22 cellular contexts compared by ENCODE assay signal in the genomic region with DNA sequence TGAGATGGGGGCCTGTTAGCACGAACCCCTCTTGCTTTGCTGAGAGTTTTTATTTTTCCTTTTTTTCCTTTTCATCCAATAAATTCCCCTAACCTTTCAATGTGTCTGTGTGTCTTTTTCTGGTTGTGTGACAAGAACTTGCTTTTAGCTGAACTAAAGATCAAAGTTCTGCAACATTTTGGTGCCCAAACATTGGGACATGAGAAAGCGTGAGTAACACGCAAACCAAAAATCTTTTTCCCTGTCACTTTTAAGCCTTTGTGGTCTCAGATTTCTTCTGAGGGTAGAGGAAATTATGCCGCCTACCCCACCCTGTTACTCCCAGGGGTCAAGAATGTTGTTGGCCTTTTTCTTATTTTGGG.
"Had no signal": no experiment of that assay in that cellular context is flagged by ENCODE, and none has a peak within 500 bp of the region (broad histone marks: within the 10 kb centered on the region; RNA-seq: fewer than 3 reads in every experiment).

No MANE protein-coding gene starts in this region.

- H3K4me3 Mint-ChIP-seq: endodermal cell; naive thymus-derived CD8-positive, alpha-beta T cell; neural progenitor cell; stimulated activated memory B cell treated with anti-CD40 and anti-IgM and Interleukin-4, amounts not matched to agents 10 μg/mL and 1 μg/mL and 100 μg/mL, for 72 hours; stimulated activated naive CD8-positive, alpha-beta T cell treated with anti-CD3 and anti-CD28 coated beads, Interleukin-15, Interleukin-2, amounts not matched to agents 100 ng/mL and 50 ng/mL, for 24 hours had no signal

- H3K9me3 Mint-ChIP-seq: stimulated activated naive CD8-positive, alpha-beta T cell treated with anti-CD3 and anti-CD28 coated beads, Interleukin-15, Interleukin-2, amounts not matched to agents 100 ng/mL and 50 ng/mL, for 24 hours had no signal

- DNase-seq: effector CD4-positive, alpha-beta T cell; endodermal cell; foreskin melanocyte; head of caudate nucleus; hippocampal formation; left colon; mammary epithelial cell; mucosa of descending colon; naive thymus-derived CD8-positive, alpha-beta T cell; occipital lobe; pancreas; spleen; stimulated activated CD4-positive, alpha-beta T cell treated with anti-CD3 and anti-CD28 coated beads, Interleukin-15, amount 100 ng/mL, for 24 hours; stimulated activated CD4-positive, alpha-beta T cell treated with anti-CD3 and anti-CD28 coated beads, Interleukin-1b, Interleukin-23, amount 100 ng/mL, for 48 hours; stimulated activated CD4-positive, alpha-beta T cell treated with anti-CD3 and anti-CD28 coated beads, Interleukin-4, amount 100 ng/mL, for 24 hours; testis had no signal

- H3K36me3 Mint-ChIP-seq: naive thymus-derived CD8-positive, alpha-beta T cell; neural progenitor cell; stimulated activated memory B cell treated with anti-CD40 and anti-IgM and Interleukin-4, amounts not matched to agents 10 μg/mL and 1 μg/mL and 100 μg/mL, for 72 hours had no signal

- ATAC-seq: left colon; mucosa of descending colon; naive thymus-derived CD8-positive, alpha-beta T cell; pancreas; stimulated activated memory B cell treated with anti-CD40 and anti-IgM and Interleukin-4, amounts not matched to agents 10 μg/mL and 1 μg/mL and 100 μg/mL, for 72 hours had no signal

- H3K9ac ChIP-seq: neural progenitor cell had no signal

- H3K27me3 ChIP-seq: neural progenitor cell, testis had no signal

- H3K27ac Mint-ChIP-seq: endodermal cell; stimulated activated memory B cell treated with anti-CD40 and anti-IgM and Interleukin-4, amounts not matched to agents 10 μg/mL and 1 μg/mL and 100 μg/mL, for 72 hours; stimulated activated naive CD8-positive, alpha-beta T cell treated with anti-CD3 and anti-CD28 coated beads, Interleukin-15, Interleukin-2, amounts not matched to agents 100 ng/mL and 50 ng/mL, for 24 hours had no signal

- H3K4me2 ChIP-seq: neural progenitor cell had no signal

- H3K36me3 ChIP-seq: neural progenitor cell, pancreas, prostate gland, spleen, tibial nerve had no signal

- H3K27ac ChIP-seq: coronary artery, neural progenitor cell, pancreas, prostate gland, spleen, testis, tibial nerve had no signal

- H3K27me3 Mint-ChIP-seq: naive thymus-derived CD8-positive, alpha-beta T cell; stimulated activated memory B cell treated with anti-CD40 and anti-IgM and Interleukin-4, amounts not matched to agents 10 μg/mL and 1 μg/mL and 100 μg/mL, for 72 hours; stimulated activated naive CD8-positive, alpha-beta T cell treated with anti-CD3 and anti-CD28 coated beads, Interleukin-15, Interleukin-2, amounts not matched to agents 100 ng/mL and 50 ng/mL, for 24 hours had no signal

- H3K4me3 ChIP-seq: coronary artery, mucosa of descending colon, neural progenitor cell, pancreas, prostate gland, spleen, testis, tibial nerve had no signal

- H3K9me3 ChIP-seq: pancreas, prostate gland, testis, tibial nerve had no signal

- H3K4me1 ChIP-seq: neural progenitor cell, pancreas, prostate gland, spleen, testis, tibial nerve had no signal

- H3K4me1 Mint-ChIP-seq: naive thymus-derived CD8-positive, alpha-beta T cell; stimulated activated memory B cell treated with anti-CD40 and anti-IgM and Interleukin-4, amounts not matched to agents 10 μg/mL and 1 μg/mL and 100 μg/mL, for 72 hours had no signal
